ENCODE assay signal across 2 cellular contexts in genomic region chr16:19126300-19126699, GRCh38.
TF ChIP-seq lines count a peak whose summit lies in the region.

No MANE protein-coding gene starts in this region.

TF ChIP-seq in HepG2, 621 proteins besides CTCF, POLR2A, EP300 and RAD21:
- TF ChIP-seq NFYB (CRISPR knock-in tag; IDR thresholded peaks at IDR 0.05), result peak; percentile 57
- no peak for TF ChIP-seq ZBTB1 (CRISPR knock-in tag; IDR thresholded peaks at IDR 0.05; ENCODE audit: borderline replicate concordance)

TF ChIP-seq in WTC11, 78 proteins besides CTCF, POLR2A, EP300 and RAD21:
- 0 out of 2 replicates have a peak, but pooled peaks have one; percentile 31 for TF ChIP-seq NFYB (CRISPR knock-in tag; conservative IDR thresholded peaks at IDR 0.05; ENCODE audit: low read depth)
- TF ChIP-seq ZMAT4 (CRISPR knock-in tag; IDR thresholded peaks at IDR 0.05), result no peak
TF ChIP-seq in WTC11: peak in this region for 1.
